Comparison of ENCODE assay signal across 10 cellular contexts in genomic region chr19:17889609-17890214, GRCh38. TPM values are rescaled to one million over a fixed set of nuclear protein-coding genes. Genes with fewer than 3 reads are reported as not detected.
DNase-seq lines count a peak whose midpoint lies in the region; ATAC-seq and TF ChIP-seq lines count a peak whose summit lies in the region.
"Had no signal": no experiment of that assay in that cellular context is flagged by ENCODE, and none has a peak within 500 bp of the region (broad histone marks: within the 10 kb centered on the region; RNA-seq: fewer than 3 reads in every experiment).

No MANE protein-coding gene starts in this region.

- peak; percentile 59 to 70 for DNase-seq in Caco-2
- DNase-seq in KBM-7, result peak; percentile 44
- peak; percentile 70 for DNase-seq in adipocyte (ENCODE audit: low read depth)
- DNase-seq in kidney tubule cell (ENCODE audit: low spot score), result peak; percentile 26
- DNase-seq in GDM1 (lab: John Stamatoyannopoulos, UW), result no peak
- no peak for DNase-seq in stimulated activated CD4-positive, alpha-beta T cell treated with anti-CD3 and anti-CD28 coated beads, Interleukin-2, amount 100 ng/mL, for 48 hours
- DNase-seq in C1 segment of cervical spinal cord (lab: John Stamatoyannopoulos, UW), result no peak
- DNase-seq: activated T-cell treated with anti-CD3 and anti-CD28 coated beads, Interleukin-2, amount 50 U/mL, for 72 hours had no signal

- H3K4me1 Mint-ChIP-seq in Caco-2 (ENCODE audit: low read depth, unreplicated experiment), result no peaks in the 10 kb centered on the region

- TF ChIP-seq CTCF in Caco-2 (IDR thresholded peaks at IDR 0.05; ENCODE audit: insufficient read depth in 1 of 2, low read depth in 1 of 2, low read length in 1 of 2, severe bottlenecking in 1 of 2, unreplicated experiment in 1 of 2), result no peak

- no peaks in the 10 kb centered on the region for H3K36me3 Mint-ChIP-seq in Caco-2 (ENCODE audit: insufficient read depth, unreplicated experiment)

- H3K4me3 Mint-ChIP-seq in Caco-2 (ENCODE audit: unreplicated experiment), result no peak overlapping the region
- H3K4me3 Mint-ChIP-seq: activated T-cell treated with anti-CD3 and anti-CD28 coated beads, Interleukin-2, amount 50 U/mL, for 72 hours had no signal

- intact Hi-C loops in Caco-2 (cut with micrococcal nuclease; ENCODE audit: unreplicated experiment), result no loop called here

- CTCF ChIA-PET in Caco-2 (lab: Charles Lee), result no interaction called here

- H3K27me3 ChIP-seq in Caco-2 (replicated peaks; ENCODE audit: control insufficient read depth, insufficient read depth, low read length) (no peaks in the 10 kb centered on the region), adipocyte (replicated peaks; ENCODE audit: control insufficient read depth, insufficient read depth, low read length) (peaks cover 28% of the 10 kb centered on the region)

- H3K4me1 ChIP-seq in Caco-2, result no peaks in the 10 kb centered on the region
- H3K4me1 ChIP-seq in adipocyte (ENCODE audit: control insufficient read depth, insufficient read depth, low read length), result no peaks in the 10 kb centered on the region

- in situ Hi-C loops in KBM-7 (cut with MboI; ENCODE audit: low pct_unique_long_range_greater_than_20kb, low sequenced_read_pairs), result no loop called here

- ATAC-seq in GM18909 (IDR thresholded peaks at IDR 0.05; ENCODE audit: poor library complexity, unreplicated experiment), result no peak
- ATAC-seq: activated T-cell treated with anti-CD3 and anti-CD28 coated beads, Interleukin-2, amount 50 U/mL, for 72 hours; esophagus mucosa had no signal

- no peak overlapping the region for H3K9ac ChIP-seq in adipocyte (ENCODE audit: low read length)

- no peaks in the 10 kb centered on the region for H3K9me3 Mint-ChIP-seq in Caco-2 (ENCODE audit: unreplicated experiment)
- H3K9me3 Mint-ChIP-seq: activated T-cell treated with anti-CD3 and anti-CD28 coated beads, Interleukin-2, amount 50 U/mL, for 72 hours had no signal

- H3K36me3 ChIP-seq in Caco-2 (ENCODE audit: control insufficient read depth, insufficient read depth, low read length), result no peaks in the 10 kb centered on the region
- no peaks in the 10 kb centered on the region for H3K36me3 ChIP-seq in adipocyte (ENCODE audit: control insufficient read depth, insufficient read depth, low read length, severe bottlenecking)

- POLR2A ChIA-PET in Caco-2 (lab: Charles Lee), result no interaction called here

- H3K9me3 ChIP-seq in Caco-2 (no peaks in the 10 kb centered on the region), adipocyte (ENCODE audit: control insufficient read depth, low read length) (no peaks in the 10 kb centered on the region)

- peaks cover 12% of the 10 kb centered on the region for H3K27me3 Mint-ChIP-seq in Caco-2 (ENCODE audit: insufficient read depth, unreplicated experiment)

- BruUV-seq in Caco-2 (replicated peaks; lab: Mats Ljungman, UMichigan), result no TSS peak

- no peak overlapping the region for H3K27ac Mint-ChIP-seq in Caco-2 (ENCODE audit: unreplicated experiment)
- H3K27ac Mint-ChIP-seq: activated T-cell treated with anti-CD3 and anti-CD28 coated beads, Interleukin-2, amount 50 U/mL, for 72 hours had no signal

- H3K4me3 ChIP-seq in Caco-2 (ENCODE audit: low read depth, low read length) (no peak overlapping the region), adipocyte (ENCODE audit: low read length) (no peak overlapping the region)

RNA-seq across cellular contexts. Expression of gene SLC5A5, which starts 18.0 kb away (rescaled TPM):
- 0.43 TPM in 1 of 2 replicates, not detected in the other for total RNA-seq in Caco-2 (2022)
- total RNA-seq: esophagus mucosa had no signal

RNA-seq across cellular contexts. Expression of gene RPL18A, which starts 30.0 kb away (rescaled TPM):
- total RNA-seq in Caco-2 (2022), result 1,599 and 1,686 TPM in 2 replicates

RNA-seq across cellular contexts. Expression of gene JAK3, which starts 41.9 kb away (rescaled TPM):
- not detected in 2 replicates for total RNA-seq in Caco-2 (2022)

RNA-seq across cellular contexts. Expression of gene CCDC124, which starts 43.1 kb away (rescaled TPM):
- 73.3 TPM in 2 replicates for total RNA-seq in Caco-2 (2022)

Comparison
In these comparisons a context has a peak if more than half of its experiments do, and no peak if none do; other contexts are left out.
1. DNase-seq: peak in Caco-2 (2 of 2), KBM-7 (single experiment), adipocyte (single experiment) and kidney tubule cell (single experiment); none in GDM1 (single experiment), stimulated activated CD4-positive, alpha-beta T cell treated with anti-CD3 and anti-CD28 coated beads, Interleukin-2, amount 100 ng/mL, for 48 hours (0 of 2) and C1 segment of cervical spinal cord (0 of 14).